1 cellular context compared by ENCODE assay signal in genomic region chr20:63896136-63896890, GRCh38.
TF ChIP-seq lines count a peak whose summit lies in the region.

No MANE protein-coding gene starts in this region.

TF ChIP-seq in HepG2, 621 proteins besides CTCF, POLR2A, EP300 and RAD21 (continued from another document and continues in another):
- TF ChIP-seq ZBTB39 (CRISPR knock-in tag; IDR thresholded peaks at IDR 0.05) = no peak
- TF ChIP-seq ONECUT2 (CRISPR knock-in tag; IDR thresholded peaks at IDR 0.05) = peak; percentile 39; the same call in 1 of the 2 replicates
- no peak for TF ChIP-seq ZNF121 (CRISPR knock-in tag; IDR thresholded peaks at IDR 0.05)
- TF ChIP-seq TEF (CRISPR knock-in tag; IDR thresholded peaks at IDR 0.05) = no peak
- peak; percentile 48; the same call in 1 of the 2 replicates for TF ChIP-seq FOXO1 (CRISPR knock-in tag; IDR thresholded peaks at IDR 0.05)
- no peak for TF ChIP-seq CENPBD1 (CRISPR knock-in tag; IDR thresholded peaks at IDR 0.05; ENCODE audit: borderline replicate concordance, low read depth)
- TF ChIP-seq HOMEZ (CRISPR knock-in tag; IDR thresholded peaks at IDR 0.05; ENCODE audit: low read depth) = no peak
- no peak for TF ChIP-seq ZNF841 (CRISPR knock-in tag; IDR thresholded peaks at IDR 0.05; ENCODE audit: borderline replicate concordance)
- no peak for TF ChIP-seq PRPF4 (IDR thresholded peaks at IDR 0.05; ENCODE audit: low read depth, low read length, poor library complexity, severe bottlenecking)
- no peak for TF ChIP-seq ZNF616 (CRISPR knock-in tag; IDR thresholded peaks at IDR 0.05; ENCODE audit: low read depth)
- no peak for TF ChIP-seq ZNF431 (CRISPR knock-in tag; IDR thresholded peaks at IDR 0.05; ENCODE audit: borderline replicate concordance, low read depth)
- TF ChIP-seq CBX5 (CRISPR knock-in tag; IDR thresholded peaks at IDR 0.05; ENCODE audit: borderline replicate concordance) = peak; percentile 19; the same call in 1 of the 2 replicates
- TF ChIP-seq MAFG (CRISPR knock-in tag; IDR thresholded peaks at IDR 0.05) = no peak
- TF ChIP-seq ZNF792 (CRISPR knock-in tag; IDR thresholded peaks at IDR 0.05) = peak; percentile 62; the same call in 1 of the 2 replicates
- TF ChIP-seq ZNF510 (CRISPR knock-in tag; IDR thresholded peaks at IDR 0.05; ENCODE audit: low read depth) = peak; percentile 59; the same call in 1 of the 2 replicates
- peak; percentile 46; the same call in 1 of the 2 replicates for TF ChIP-seq ZNF891 (CRISPR knock-in tag; IDR thresholded peaks at IDR 0.05)
- TF ChIP-seq ZNF34 (CRISPR knock-in tag; IDR thresholded peaks at IDR 0.05; ENCODE audit: borderline replicate concordance) = 0 out of 2 replicates have a peak, but pooled peaks have one; percentile 8
- no peak for TF ChIP-seq SYNCRIP (IDR thresholded peaks at IDR 0.05; ENCODE audit: insufficient read depth, low read depth, low read length)
- peak; percentile 76 for TF ChIP-seq ETV5 (CRISPR knock-in tag; IDR thresholded peaks at IDR 0.05; ENCODE audit: borderline replicate concordance)
- TF ChIP-seq BATF2 (CRISPR knock-in tag; IDR thresholded peaks at IDR 0.05) = no peak
- peak; percentile 99 for TF ChIP-seq SAP130 (CRISPR knock-in tag; IDR thresholded peaks at IDR 0.05; ENCODE audit: low read depth)
- TF ChIP-seq BRCA1 (CRISPR knock-in tag; IDR thresholded peaks at IDR 0.05) = 0 out of 2 replicates have a peak, but pooled peaks have one; percentile 57
- peak; percentile 88 for TF ChIP-seq TFE3 (CRISPR knock-in tag; IDR thresholded peaks at IDR 0.05)
- 0 out of 2 replicates have a peak, but pooled peaks have one; percentile 39 for TF ChIP-seq ZSCAN30 (CRISPR knock-in tag; IDR thresholded peaks at IDR 0.05)
- TF ChIP-seq GPBP1L1 (CRISPR knock-in tag; IDR thresholded peaks at IDR 0.05) = no peak
- TF ChIP-seq YEATS4 (CRISPR knock-in tag; IDR thresholded peaks at IDR 0.05; ENCODE audit: borderline replicate concordance) = peak; percentile 85
- peak; percentile 48; the same call in 1 of the 2 replicates for TF ChIP-seq ZFP62 (CRISPR knock-in tag; IDR thresholded peaks at IDR 0.05)
- peak; percentile 27; the same call in 1 of the 2 replicates for TF ChIP-seq ZBTB33 (CRISPR knock-in tag; IDR thresholded peaks at IDR 0.05)
- no peak for TF ChIP-seq AGO1 (IDR thresholded peaks at IDR 0.05; ENCODE audit: low read depth, low read length, poor library complexity, severe bottlenecking)
- TF ChIP-seq NCOR1 (IDR thresholded peaks at IDR 0.05; ENCODE audit: borderline replicate concordance, low read length) = peak; percentile 58; the same call in 1 of the 2 replicates
- 0 out of 2 replicates have a peak, but pooled peaks have one; percentile 75 for TF ChIP-seq MLLT10 (CRISPR knock-in tag; IDR thresholded peaks at IDR 0.05)
- peak; percentile 62; the same call in 1 of the 2 replicates for TF ChIP-seq ZNF543 (CRISPR knock-in tag; IDR thresholded peaks at IDR 0.05)
- 0 out of 2 replicates have a peak, but pooled peaks have one; percentile 39 for TF ChIP-seq ZNF430 (CRISPR knock-in tag; IDR thresholded peaks at IDR 0.05)
- 0 out of 2 replicates have a peak, but pooled peaks have one; percentile 14 for TF ChIP-seq CERS6 (CRISPR knock-in tag; IDR thresholded peaks at IDR 0.05)
- no peak for TF ChIP-seq HINFP (CRISPR knock-in tag; IDR thresholded peaks at IDR 0.05; ENCODE audit: low read depth)
- peak; percentile 92 for TF ChIP-seq ZNF264 (CRISPR knock-in tag; IDR thresholded peaks at IDR 0.05)
- peak; percentile 84 for TF ChIP-seq FOXA3 (CRISPR knock-in tag; IDR thresholded peaks at IDR 0.05)
- no peak for TF ChIP-seq TRIM22 (IDR thresholded peaks at IDR 0.05)
- peak; percentile 88 for TF ChIP-seq ZFX (CRISPR knock-in tag; IDR thresholded peaks at IDR 0.05; ENCODE audit: low read depth)
- TF ChIP-seq ZNF362 (CRISPR knock-in tag; IDR thresholded peaks at IDR 0.05; ENCODE audit: borderline replicate concordance) = peak; percentile 91
- TF ChIP-seq ZFP90 (CRISPR knock-in tag; IDR thresholded peaks at IDR 0.05; ENCODE audit: borderline replicate concordance) = peak; percentile 71; the same call in 1 of the 2 replicates
- TF ChIP-seq HNRNPL (IDR thresholded peaks at IDR 0.05; ENCODE audit: low read depth, low read length) = peak; percentile 67; the same call in 1 of the 2 replicates
- peak; percentile 65 for TF ChIP-seq ATF2 (CRISPR knock-in tag; IDR thresholded peaks at IDR 0.05)
